In genomic region chr1:14698206-14698605, GRCh38 we compare ENCODE assay signal across 20 cellular contexts.
"Had no signal": no experiment of that assay in that cellular context is flagged by ENCODE, and none has a peak within 500 bp of the region (broad histone marks: within the 10 kb centered on the region; RNA-seq: fewer than 3 reads in every experiment).

No MANE protein-coding gene starts in this region.

- DNase-seq: activated CD4-positive, alpha-beta T cell treated with anti-CD3 and anti-CD28 coated beads for 4 hours; activated CD4-positive, alpha-beta T cell treated with anti-CD3 and anti-CD28 coated beads, Interleukin-2, amount 50 U/mL, for 48 hours; activated CD4-positive, CD25-positive, alpha-beta regulatory T cell; activated CD8-positive, alpha-beta memory T cell treated with anti-CD3 and anti-CD28 coated beads, Interleukin-2, amount 50 U/mL, for 48 hours; activated naive CD4-positive, alpha-beta T cell; activated T-cell treated with anti-CD3 and anti-CD28 coated beads, Interleukin-2, amount 50 U/mL, for 4 hours; adrenal gland; central memory CD4-positive, alpha-beta T cell; dorsolateral prefrontal cortex; effector memory CD8-positive, alpha-beta T cell; left colon; mucosa of descending colon; posterior cingulate gyrus; small intestine; stimulated activated CD4-positive, alpha-beta T cell treated with anti-CD3 and anti-CD28 coated beads, Interleukin-2, amount 100 ng/mL, for 24 hours; stimulated activated naive CD8-positive, alpha-beta T cell treated with anti-CD3 and anti-CD28 coated beads, Interleukin-15, amount 100 ng/mL, for 72 hours; tibial artery had no signal

- ATAC-seq: activated T-cell treated with anti-CD3 and anti-CD28 coated beads, Interleukin-2, amount 50 U/mL, for 4 hours; effector memory CD8-positive, alpha-beta T cell; left colon; mucosa of descending colon; stimulated activated effector memory CD8-positive, alpha-beta T cell treated with anti-CD3 and anti-CD28 coated beads, Interleukin-12 subunit alpha, Interleukin-12 subunit beta, amount 100 ng/mL, for 72 hours; stimulated activated naive CD8-positive, alpha-beta T cell treated with anti-CD3 and anti-CD28 coated beads, Interleukin-15, amount 100 ng/mL, for 72 hours had no signal

- H3K4me3 ChIP-seq: adrenal gland, ascending aorta, dorsolateral prefrontal cortex, esophagus muscularis mucosa, mucosa of descending colon, tibial artery had no signal

- H3K36me3 ChIP-seq: adrenal gland, ascending aorta, esophagus muscularis mucosa, tibial artery had no signal

- H3K27me3 ChIP-seq: ascending aorta had no signal

- H3K4me1 ChIP-seq: adrenal gland, ascending aorta, tibial artery had no signal

- H3K27ac ChIP-seq: adrenal gland, ascending aorta, dorsolateral prefrontal cortex, esophagus muscularis mucosa, tibial artery had no signal

- H3K9me3 ChIP-seq: adrenal gland, ascending aorta, esophagus muscularis mucosa, mucosa of descending colon, tibial artery had no signal
